In genomic region chr7:139133335-139134139, GRCh38 we compare ENCODE assay signal across 1 cellular context.
TF ChIP-seq lines count a peak whose summit lies in the region.

No MANE protein-coding gene starts in this region.

TF ChIP-seq in K562, 482 proteins besides CTCF, POLR2A, EP300 and RAD21 (continued from another document and continues in another):
- TF ChIP-seq ZBTB17 (CRISPR knock-in tag; IDR thresholded peaks at IDR 0.05) (peak; percentile 74; the same call in 1 of the 2 replicates), ZC3H4 (CRISPR knock-in tag; IDR thresholded peaks at IDR 0.05; ENCODE audit: borderline replicate concordance) (no peak), U2AF1 (optimal IDR thresholded peaks at IDR 0.05; ENCODE audit: low read depth, low read length) (no peak), THRAP3 (IDR thresholded peaks at IDR 0.05; ENCODE audit: borderline replicate concordance) (peak; percentile 2; the same call in 1 of the 2 replicates), ZNF3 (CRISPR knock-in tag; IDR thresholded peaks at IDR 0.05) (no peak), RAD51 (IDR thresholded peaks at IDR 0.05; ENCODE audit: borderline replicate concordance, low read depth) (no peak), ZEB2 (IDR thresholded peaks at IDR 0.05) (peak; percentile 99), GABPA (tag; conservative IDR thresholded peaks at IDR 0.05; ENCODE audit: low read depth) (peak; percentile 94), E2F4 (CRISPR knock-in tag; IDR thresholded peaks at IDR 0.05; ENCODE audit: low read depth) (peak; percentile 12; the same call in 1 of the 2 replicates), ZNF311 (CRISPR knock-in tag; IDR thresholded peaks at IDR 0.05) (no peak), GATAD2A (IDR thresholded peaks at IDR 0.05) (peak; percentile 58; the same call in 1 of the 2 replicates), SREBF1 (IDR thresholded peaks at IDR 0.05; ENCODE audit: borderline replicate concordance, low read depth, low read length) (0 out of 2 replicates have a peak, but pooled peaks have one; percentile 64), CBFA2T3 (IDR thresholded peaks at IDR 0.05) (peak; percentile 2; the same call in 1 of the 2 replicates), SMARCA4 (IDR thresholded peaks at IDR 0.05) (no peak; the same call in 1 of the 2 replicates), E4F1 (CRISPR knock-in tag; IDR thresholded peaks at IDR 0.05; ENCODE audit: borderline replicate concordance) (no peak), TAF9B (IDR thresholded peaks at IDR 0.05; ENCODE audit: partially characterized antibody) (peak; percentile 95), SIN3A (IDR thresholded peaks at IDR 0.05; ENCODE audit: borderline replicate concordance in 2 of 2, control insufficient read depth in 1 of 2, low read depth in 2 of 2, low read length in 2 of 2) (peak; percentile 99), CBX8 (IDR thresholded peaks at IDR 0.05; ENCODE audit: borderline replicate concordance, extremely low read depth, low read depth, low read length, poor library complexity, severe bottlenecking) (no peak), ZNF280A (IDR thresholded peaks at IDR 0.05; ENCODE audit: low read depth, partially characterized antibody) (no peak), ZNF253 (CRISPR knock-in tag; conservative IDR thresholded peaks at IDR 0.05) (no peak), ZBTB9 (CRISPR knock-in tag; IDR thresholded peaks at IDR 0.05) (peak; percentile 70; the same call in 1 of the 2 replicates), MGA (IDR thresholded peaks at IDR 0.05) (peak; percentile 97), PHB2 (IDR thresholded peaks at IDR 0.05; ENCODE audit: low read depth) (no peak), SIX5 (IDR thresholded peaks at IDR 0.05; ENCODE audit: borderline replicate concordance in 1 of 2, insufficient read depth in 1 of 2, low read depth in 1 of 2, low read length in 2 of 2) (peak; percentile 52 to 63; a peak in 3 of 4 replicates), GABPB1 (CRISPR knock-in tag; IDR thresholded peaks at IDR 0.05) (peak; percentile 98), AFF4 (CRISPR knock-in tag; IDR thresholded peaks at IDR 0.05) (no peak), KLF6 (CRISPR knock-in tag; IDR thresholded peaks at IDR 0.05; ENCODE audit: borderline replicate concordance) (no peak; the same call in 1 of the 2 replicates), SOX6 (IDR thresholded peaks at IDR 0.05) (peak; percentile 79), MAFF (IDR thresholded peaks at IDR 0.05; ENCODE audit: low read length) (no peak; the same call in 1 of the 2 replicates), DACH1 (IDR thresholded peaks at IDR 0.05; ENCODE audit: partially characterized antibody) (no peak), TCF3 (CRISPR knock-in tag; IDR thresholded peaks at IDR 0.05) (peak; percentile 31), SMAD1 (IDR thresholded peaks at IDR 0.05; ENCODE audit: low read depth, low read length, partially characterized antibody) (no peak), ZBTB34 (CRISPR knock-in tag; IDR thresholded peaks at IDR 0.05) (no peak), PRMT5 (CRISPR knock-in tag; IDR thresholded peaks at IDR 0.05) (no peak), SMARCB1 (IDR thresholded peaks at IDR 0.05; ENCODE audit: insufficient read length, low read depth) (no peak), XRCC3 (IDR thresholded peaks at IDR 0.05) (no peak; the same call in 1 of the 2 replicates), NFYB (IDR thresholded peaks at IDR 0.05; ENCODE audit: extremely low read depth, insufficient read length) (no peak)
